In genomic region chr1:238345837-238346236, GRCh38 we compare ENCODE assay signal across 19 cellular contexts.
DNase-seq lines count a peak whose midpoint lies in the region; ATAC-seq, FAIRE-seq and TF ChIP-seq lines count a peak whose summit lies in the region.
"Had no signal": no experiment of that assay in that cellular context is flagged by ENCODE, and none has a peak within 500 bp of the region (broad histone marks: within the 10 kb centered on the region; RNA-seq: fewer than 3 reads in every experiment).

No MANE protein-coding gene starts in this region.

- WGBS in hepatocyte (ENCODE audit: low lambda C conversion rate, missing lambda C conversion rate) = 66% methylated on average over 6 of the region's 6 CpGs
- 29% methylated on average over 6 of the region's 6 CpGs for WGBS in right lobe of liver (ENCODE audit: insufficient coverage, low coverage, low lambda C conversion rate, missing lambda C conversion rate)
- 10 to 55% (median 26%) methylated on average over 6 of the region's 6 CpGs for WGBS in small intestine, 3 donors

- TF ChIP-seq CTCF in hepatocyte (IDR thresholded peaks at IDR 0.05; ENCODE audit: poor library complexity) = no peak
- no peak for TF ChIP-seq CTCF in right lobe of liver (IDR thresholded peaks at IDR 0.05)

- H2AFZ ChIP-seq in hepatocyte = no peak overlapping the region

- no peaks in the 10 kb centered on the region for H3K9me2 ChIP-seq in hepatocyte (replicated peaks; ENCODE audit: insufficient read depth)

- H3K79me2 ChIP-seq in hepatocyte = no peaks in the 10 kb centered on the region

- intact Hi-C loops in right lobe of liver (cut with DNase I) = no loop called here

- H3K4me3 Mint-ChIP-seq in activated naive CD8-positive, alpha-beta T cell treated with anti-CD3 and anti-CD28 coated beads for 36 hours = no peak overlapping the region
- H3K4me3 Mint-ChIP-seq in immature natural killer cell = no peak overlapping the region
- H3K4me3 Mint-ChIP-seq: B cell; CD8-positive, alpha-beta T cell; H9 had no signal

- DNase-seq in COLO668 (lab: John Stamatoyannopoulos, UW; ENCODE audit: unreplicated experiment) = peak; percentile 15
- DNase-seq in hepatocyte (ENCODE audit: low spot score) = peak; percentile 7
- DNase-seq in right lobe of liver = peak in 1 of 3 donors; percentile 53
- DNase-seq in small intestine = peak; percentile 94
- DNase-seq in activated naive CD8-positive, alpha-beta T cell treated with anti-CD3 and anti-CD28 coated beads for 36 hours = no peak
- DNase-seq in NCI-H69 (lab: John Stamatoyannopoulos, UW) = no peak
- no peak for DNase-seq in immature natural killer cell
- DNase-seq: 8988T; CD8-positive, alpha-beta T cell; COR-L47; DMS153; DMS79; GDM1; H9; IMR-90 had no signal

- no peaks in the 10 kb centered on the region for H4K20me1 ChIP-seq in hepatocyte (ENCODE audit: insufficient read depth, poor library complexity, severe bottlenecking)
- H4K20me1 ChIP-seq: BLaER1 treated with 17β-estradiol and CSF1 and Interleukin-3, amounts not matched to agents 10 nM and 100 nM had no signal

- peak; percentile 76 to 94 (median 90) for ATAC-seq in right lobe of liver
- ATAC-seq: CD8-positive, alpha-beta T cell; K562 had no signal

- no peaks in the 10 kb centered on the region for H3K27me3 Mint-ChIP-seq in activated naive CD8-positive, alpha-beta T cell treated with anti-CD3 and anti-CD28 coated beads for 36 hours
- peaks cover 0 to under 1% (median 0%) of the 10 kb centered on the region in 3 donors for H3K27me3 Mint-ChIP-seq in immature natural killer cell (ENCODE audit: low read depth in 3 of 3)
- H3K27me3 Mint-ChIP-seq: B cell had no signal

- peak overlapping the region; percentile 0 for H3K4me2 ChIP-seq in hepatocyte
- H3K4me2 ChIP-seq: BLaER1 treated with 17β-estradiol and CSF1 and Interleukin-3, amounts not matched to agents 10 nM and 100 nM had no signal

- TF ChIP-seq POLR2A in right lobe of liver (IDR thresholded peaks at IDR 0.05) = no peak

- H3K4me3 ChIP-seq in hepatocyte = no peak overlapping the region
- no peak overlapping the region for H3K4me3 ChIP-seq in right lobe of liver
- H3K4me3 ChIP-seq in small intestine (ENCODE audit: low read depth in 1 of 2, low read length in 2 of 2) = no peak overlapping the region
- H3K4me3 ChIP-seq: BLaER1 treated with 17β-estradiol and CSF1 and Interleukin-3, amounts not matched to agents 10 nM and 100 nM; K562 had no signal

- no peak overlapping the region for H3K27ac Mint-ChIP-seq in activated naive CD8-positive, alpha-beta T cell treated with anti-CD3 and anti-CD28 coated beads for 36 hours
- H3K27ac Mint-ChIP-seq in immature natural killer cell = no peak overlapping the region
- H3K27ac Mint-ChIP-seq: B cell; CD8-positive, alpha-beta T cell; H9 had no signal

- H3K36me3 ChIP-seq in hepatocyte (replicated peaks; ENCODE audit: insufficient read depth, low read depth) (no peaks in the 10 kb centered on the region), right lobe of liver (no peaks in the 10 kb centered on the region), small intestine (ENCODE audit: control insufficient read depth in 2 of 2, insufficient read depth in 2 of 2, low read length in 2 of 2) (no peaks in the 10 kb centered on the region)
- H3K36me3 ChIP-seq: BLaER1 treated with 17β-estradiol and CSF1 and Interleukin-3, amounts not matched to agents 10 nM and 100 nM had no signal

- no peaks in the 10 kb centered on the region for H3K27me3 ChIP-seq in hepatocyte
- no peaks in the 10 kb centered on the region for H3K27me3 ChIP-seq in right lobe of liver
- no peaks in the 10 kb centered on the region for H3K27me3 ChIP-seq in small intestine (ENCODE audit: control insufficient read depth in 2 of 2, insufficient read depth in 2 of 2, low read length in 2 of 2)
- H3K27me3 ChIP-seq: BLaER1 treated with 17β-estradiol and CSF1 and Interleukin-3, amounts not matched to agents 10 nM and 100 nM had no signal

- H3K27ac ChIP-seq in hepatocyte (no peak overlapping the region), right lobe of liver (peak overlapping the region in 2 of 3 donors; percentile 44 to 58), small intestine (ENCODE audit: low read depth in 1 of 2, low read length in 1 of 2) (no peak overlapping the region)
- H3K27ac ChIP-seq: BLaER1 treated with 17β-estradiol and CSF1 and Interleukin-3, amounts not matched to agents 10 nM and 100 nM had no signal

- peak; percentile 79 for FAIRE-seq in small intestine (lab: Jason Lieb, UNC)
- FAIRE-seq: H1, K562 had no signal

- peaks cover 9% of the 10 kb centered on the region for H3K9me3 Mint-ChIP-seq in activated naive CD8-positive, alpha-beta T cell treated with anti-CD3 and anti-CD28 coated beads for 36 hours
- peaks cover 3 to 26% (median 17%) of the 10 kb centered on the region in 6 donors for H3K9me3 Mint-ChIP-seq in immature natural killer cell

- H3K4me1 ChIP-seq in hepatocyte (ENCODE audit: insufficient read depth) (no peaks in the 10 kb centered on the region), right lobe of liver (peaks cover 0 to 31% (median 5%) of the 10 kb centered on the region in 4 donors), small intestine (ENCODE audit: control insufficient read depth in 2 of 2, insufficient read depth in 1 of 2, low read depth in 1 of 2, low read length in 1 of 2) (no peaks in the 10 kb centered on the region)
- H3K4me1 ChIP-seq: BLaER1 treated with 17β-estradiol and CSF1 and Interleukin-3, amounts not matched to agents 10 nM and 100 nM had no signal

- H3K4me1 Mint-ChIP-seq in activated naive CD8-positive, alpha-beta T cell treated with anti-CD3 and anti-CD28 coated beads for 36 hours = no peaks in the 10 kb centered on the region
- no peaks in the 10 kb centered on the region for H3K4me1 Mint-ChIP-seq in immature natural killer cell
- H3K4me1 Mint-ChIP-seq: B cell, H9 had no signal

- no peaks in the 10 kb centered on the region for H3K9me3 ChIP-seq in hepatocyte (ENCODE audit: low read depth)
- no peaks in the 10 kb centered on the region for H3K9me3 ChIP-seq in right lobe of liver
- no peaks in the 10 kb centered on the region for H3K9me3 ChIP-seq in small intestine (ENCODE audit: control insufficient read depth, low read depth)

- no peaks in the 10 kb centered on the region for H3K36me3 Mint-ChIP-seq in activated naive CD8-positive, alpha-beta T cell treated with anti-CD3 and anti-CD28 coated beads for 36 hours
- no peaks in the 10 kb centered on the region for H3K36me3 Mint-ChIP-seq in immature natural killer cell
- H3K36me3 Mint-ChIP-seq: CD8-positive, alpha-beta T cell had no signal

Comparison
In these comparisons a context has a peak if more than half of its experiments do, and no peak if none do; other contexts are left out.
1. DNase-seq: peak in COLO668 (single experiment), hepatocyte (single experiment) and small intestine (single experiment); none in activated naive CD8-positive, alpha-beta T cell treated with anti-CD3 and anti-CD28 coated beads for 36 hours (single experiment), NCI-H69 (single experiment) and immature natural killer cell (0 of 3).
2. H3K27ac ChIP-seq: peak in right lobe of liver (2 of 3); none in hepatocyte (single experiment) and small intestine (0 of 2).